ENCODE assay signal across 25 cellular contexts in the genomic region with DNA sequence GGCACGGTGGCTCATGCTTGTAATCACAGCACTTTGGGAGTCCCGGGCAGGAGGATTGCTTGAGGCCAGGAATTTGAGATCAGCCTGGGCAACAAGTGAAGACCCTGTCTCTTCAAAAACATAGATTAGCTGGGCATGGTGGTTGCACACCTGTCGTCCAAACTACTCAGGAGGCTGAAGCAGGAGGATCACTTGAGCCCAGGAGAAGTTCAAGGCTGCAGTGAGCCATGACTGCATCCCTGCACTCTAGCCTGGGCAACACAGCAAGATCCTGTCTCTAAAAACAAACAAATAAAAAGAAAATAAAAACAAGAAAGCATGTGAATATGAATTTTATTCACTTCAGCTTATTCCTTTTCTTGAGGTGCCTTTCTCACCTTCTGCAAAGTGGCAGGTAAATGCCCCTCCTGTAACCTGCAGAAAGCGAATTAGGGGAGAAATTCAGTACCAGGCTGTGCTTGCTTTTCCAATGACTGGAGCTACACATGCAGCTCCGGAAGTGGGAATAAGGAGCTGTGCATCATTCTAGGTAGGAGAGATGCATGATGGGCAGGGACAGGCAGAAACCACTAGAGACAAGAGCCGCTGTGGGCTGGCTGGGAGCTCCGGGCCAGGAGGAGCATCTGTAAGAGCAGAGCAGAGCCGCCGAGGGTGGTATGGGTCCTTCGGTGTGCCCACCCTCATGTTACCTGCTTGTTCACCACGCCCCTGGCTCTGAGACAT. TPM values are rescaled to one million over a fixed set of nuclear protein-coding genes. Genes with fewer than 3 reads are reported as not detected.
DNase-seq lines count a peak whose midpoint lies in the region; ATAC-seq and TF ChIP-seq lines count a peak whose summit lies in the region.
"Had no signal": no experiment of that assay in that cellular context is flagged by ENCODE, and none has a peak within 500 bp of the region (broad histone marks: within the 10 kb centered on the region; RNA-seq: fewer than 3 reads in every experiment).

No MANE protein-coding gene starts in this region.

- H3K79me2 ChIP-seq in osteoblast (ENCODE audit: insufficient read depth, low read length) = no peaks in the 10 kb centered on the region

- H3K4me2 ChIP-seq in osteoblast (ENCODE audit: insufficient read depth, low read length) = no peak overlapping the region
- H3K4me2 ChIP-seq: BLaER1 treated with 17β-estradiol and CSF1 and Interleukin-3, amounts not matched to agents 10 nM and 100 nM had no signal

- no peaks in the 10 kb centered on the region for H4K20me1 ChIP-seq in osteoblast (ENCODE audit: insufficient read depth, low read length)
- H4K20me1 ChIP-seq: BLaER1 treated with 17β-estradiol and CSF1 and Interleukin-3, amounts not matched to agents 10 nM and 100 nM had no signal

- peaks cover 12% of the 10 kb centered on the region for H3K4me1 ChIP-seq in osteoblast (ENCODE audit: insufficient read depth, low read length)

- 79 to 81% methylated on average over 11 of the region's 11 CpGs for WGBS in lower leg skin, 2 donors

- H3K27ac ChIP-seq in caudate nucleus (ENCODE audit: low read depth, low read length) (peak overlapping the region; percentile 52), osteoblast (ENCODE audit: low read depth, low read length) (no peak overlapping the region)
- H3K27ac ChIP-seq: 22Rv1; BLaER1 treated with 17β-estradiol and CSF1 and Interleukin-3, amounts not matched to agents 10 nM and 100 nM; GM23248 had no signal

- H3K9me3 ChIP-seq in osteoblast (ENCODE audit: low read depth, low read length) = no peaks in the 10 kb centered on the region
- H3K9me3 ChIP-seq: BE2C; BLaER1 treated with 17β-estradiol and CSF1 and Interleukin-3, amounts not matched to agents 10 nM and 100 nM had no signal

- peaks cover 8% of the 10 kb centered on the region for H3K27me3 ChIP-seq in osteoblast (ENCODE audit: insufficient read depth, low read length)
- H3K27me3 ChIP-seq: BE2C; BLaER1 treated with 17β-estradiol and CSF1 and Interleukin-3, amounts not matched to agents 10 nM and 100 nM had no signal

- POLR2A ChIA-PET in WTC11 (lab: Charles Lee) = no interaction called here

- H2AFZ ChIP-seq in osteoblast (ENCODE audit: low read length) = no peak overlapping the region
- H2AFZ ChIP-seq: GM23248 had no signal

- H3K4me3 ChIP-seq in osteoblast (ENCODE audit: insufficient read depth, low read length) = no peak overlapping the region
- H3K4me3 ChIP-seq in lower leg skin (ENCODE audit: low read depth, poor library complexity, severe bottlenecking) = no peak overlapping the region
- H3K4me3 ChIP-seq: BLaER1 treated with 17β-estradiol and CSF1 and Interleukin-3, amounts not matched to agents 10 nM and 100 nM; GM12878; GM23248 had no signal

- ATAC-seq in WTC11 = no peak
- no peak for ATAC-seq in HG03439 (IDR thresholded peaks at IDR 0.05; ENCODE audit: unreplicated experiment)
- ATAC-seq: GM12878, HCT116 had no signal

- no peak overlapping the region for H3K27ac Mint-ChIP-seq in WTC11
- H3K27ac Mint-ChIP-seq: CD14-positive monocyte; CD4-positive, alpha-beta T cell; CD8-positive, alpha-beta memory T cell; H9; HFFc6 had no signal

- no peak for TF ChIP-seq CTCF in WTC11 (IDR thresholded peaks at IDR 0.05)
- no peak for TF ChIP-seq CTCF in osteoblast (IDR thresholded peaks at IDR 0.05; ENCODE audit: extremely low read depth, low read depth, low read length)
- no peak for TF ChIP-seq CTCF in lower leg skin (IDR thresholded peaks at IDR 0.05)

- no peaks in the 10 kb centered on the region for H3K36me3 Mint-ChIP-seq in WTC11
- H3K36me3 Mint-ChIP-seq: CD8-positive, alpha-beta memory T cell had no signal

- TF ChIP-seq POLR2A in lower leg skin (IDR thresholded peaks at IDR 0.05) = no peak

- H3K27me3 Mint-ChIP-seq in WTC11 (ENCODE audit: low read depth) = peaks cover 11% of the 10 kb centered on the region

- peaks cover 29% of the 10 kb centered on the region for H3K4me1 Mint-ChIP-seq in WTC11
- H3K4me1 Mint-ChIP-seq: CD8-positive, alpha-beta memory T cell had no signal

- intact Hi-C loops in lower leg skin (cut with DNase I; ENCODE audit: low total_unique reads) = no loop called here

- no peaks in the 10 kb centered on the region for H3K9me3 Mint-ChIP-seq in WTC11
- H3K9me3 Mint-ChIP-seq: CD4-positive, alpha-beta T cell; CD8-positive, alpha-beta memory T cell; H9; HFFc6 had no signal

- no peak overlapping the region for H3K4me3 Mint-ChIP-seq in WTC11
- H3K4me3 Mint-ChIP-seq: CD14-positive monocyte; CD4-positive, alpha-beta T cell; CD8-positive, alpha-beta memory T cell; H9; HFFc6 had no signal

- CTCF ChIA-PET in WTC11 (lab: Charles Lee) = interaction anchor here (0.6 to 2.5 kb wide), 4 partner anchors 10 to 109 kb away, joined by 3 to 9 read pairs (median 4); no protein-coding TSS in a partner anchor

- H3K36me3 ChIP-seq in osteoblast (ENCODE audit: insufficient read depth, low read length) = no peaks in the 10 kb centered on the region
- H3K36me3 ChIP-seq: BE2C; BLaER1 treated with 17β-estradiol and CSF1 and Interleukin-3, amounts not matched to agents 10 nM and 100 nM had no signal

- DNase-seq in NCI-H2029 (lab: John Stamatoyannopoulos, UW) (peak; percentile 75), NCI-H2029 treated with DMSO at 0.1 percent for 48 hours (lab: John Stamatoyannopoulos, UW) (no peak), WTC11 (ENCODE audit: low spot score) (no peak), caudate nucleus (lab: John Stamatoyannopoulos, UW) (peak in 4 of 61 donors; percentile 24 to 74 (median 36)), osteoblast (ENCODE audit: insufficient read length, low spot score, missing footprints) (peak; percentile 50), lower leg skin (ENCODE audit: low spot score in 2 of 2) (no peak), HUDEP-2 (lab: John Stamatoyannopoulos, UW; ENCODE audit: unreplicated experiment in 76 of 76) (no peak)
- DNase-seq: ACHN; AML-193; BE2C; CD4-positive, alpha-beta T cell; CD8-positive, alpha-beta memory T cell; DMS 273 treated with DMSO at 0.1 percent for 48 hours; DMS79; EL; GDM1; GM23248; H9; HFFc6 had no signal

TF ChIP-seq in WTC11, 78 proteins besides CTCF, POLR2A, EP300 and RAD21:
- peak; percentile 46; the same call in 1 of the 2 replicates for TF ChIP-seq ZNF121 (CRISPR knock-in tag; IDR thresholded peaks at IDR 0.05)
- TF ChIP-seq SMAD3 (CRISPR knock-in tag; IDR thresholded peaks at IDR 0.05; ENCODE audit: borderline replicate concordance) = no peak

RNA-seq across cellular contexts. Expression of gene KCTD17, which starts 14.7 kb away (rescaled TPM):
- total RNA-seq in WTC11 (2021) (29.4 to 36.3 TPM (median 31.5 TPM) in 3 replicates), osteoblast (22.7 and 25.0 TPM in 2 replicates), lower leg skin (10 to 100 TPM; 32.4 to 58.0 (median 48.1) TPM)

RNA-seq across cellular contexts. Expression of gene MPST, which starts 17.3 kb away (rescaled TPM):
- 86.6 to 101 TPM (median 98.7 TPM) in 3 replicates for total RNA-seq in WTC11 (2021)
- total RNA-seq in osteoblast = 82.5 and 91.6 TPM in 2 replicates
- total RNA-seq in lower leg skin = 100 to 1,000 TPM; 225 to 336 (median 276) TPM

RNA-seq across cellular contexts. Expression of gene TST, which starts 17.6 kb away (rescaled TPM):
- total RNA-seq in WTC11 (2021) (24.4 to 33.3 TPM (median 32.8 TPM) in 3 replicates), osteoblast (53.6 and 63.3 TPM in 2 replicates), lower leg skin (100 to 1,000 TPM in 1 of 4 donors, 10 to 100 TPM in 3; 47.9 to 114 (median 62.5) TPM)
- total RNA-seq: CD4-positive, alpha-beta T cell had no signal

Comparison
In these comparisons a context has a peak if more than half of its experiments do, and no peak if none do; other contexts are left out.
1. DNase-seq: peak in NCI-H2029 (single experiment) and osteoblast (single experiment); none in NCI-H2029 treated with DMSO at 0.1 percent for 48 hours (single experiment), WTC11 (single experiment), lower leg skin (0 of 2) and HUDEP-2 (0 of 76).